ENCODE assay signal across 8 cellular contexts in the genomic region with DNA sequence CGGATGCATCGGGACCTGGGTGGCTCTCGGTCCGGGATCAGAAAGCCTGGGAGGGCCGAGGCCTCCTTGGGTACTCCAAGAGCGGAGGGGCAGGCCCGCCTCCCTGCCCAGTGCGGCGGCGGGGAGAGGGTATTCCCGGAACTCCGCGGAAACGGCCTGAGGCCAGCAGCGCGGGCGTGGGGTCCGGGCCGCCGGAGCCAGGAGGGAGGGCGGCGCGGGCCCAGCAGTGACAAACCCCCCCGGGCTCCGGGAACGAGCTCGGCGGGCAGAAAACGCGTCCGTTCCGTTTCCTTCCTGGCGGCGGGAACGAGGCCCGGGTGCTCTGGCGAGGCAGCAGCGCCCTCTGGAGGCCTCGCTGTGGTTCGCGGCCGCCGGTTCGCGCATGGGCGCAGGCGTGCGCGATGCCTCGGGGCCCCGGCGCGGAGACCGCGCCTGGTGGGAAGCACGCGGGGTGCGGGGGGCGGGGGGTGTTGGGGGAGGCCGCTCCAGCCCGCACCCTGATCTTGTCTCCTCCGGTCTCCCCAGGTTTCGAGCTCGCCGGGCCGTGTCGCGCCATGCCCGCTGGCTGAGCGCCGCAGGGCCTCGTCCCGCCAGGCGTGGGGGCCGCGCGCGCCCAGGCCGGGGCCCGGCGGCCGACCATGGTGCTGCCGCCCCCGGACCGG. TPM values are rescaled to one million over a fixed set of nuclear protein-coding genes. Genes with fewer than 3 reads are reported as not detected.
A peak's percentile ranks its signal among the peaks of the same experiment; 100 is the strongest.
DNase-seq lines count a peak whose midpoint lies in the region; ATAC-seq, FAIRE-seq and TF ChIP-seq lines count a peak whose summit lies in the region.

No MANE protein-coding gene starts in this region.

- intact Hi-C loops in activated B cell treated with CpG ODN at 0.5 μM for 24 hours (cut with micrococcal nuclease) (loop anchor here (1.0 kb wide), 5 partner anchors 38 to 438 kb away; no protein-coding TSS in a partner anchor), spleen (cut with DNase I; ENCODE audit: low total_unique reads) (no loop called here)

- dilution Hi-C loops in keratinocyte (cut with MboI; ENCODE audit: extremely low pct_ligation_motif_present, low sequenced_read_pairs), result no loop called here

- H3K4me3 Mint-ChIP-seq in activated B cell treated with CpG ODN at 0.5 μM for 24 hours, result peak overlapping the region; percentile 68

- POLR2A ChIA-PET in activated B cell treated with CpG ODN at 0.5 μM for 24 hours (lab: Charles Lee), result interaction anchor here (0.6 to 1.7 kb wide), 3 partner anchors 119 to 508 kb away, joined by 3 to 4 read pairs (median 3); a partner anchor contains a TSS

- no peak for TF ChIP-seq POLR2A in spleen (IDR thresholded peaks at IDR 0.05)

- peaks cover 49% of the 10 kb centered on the region for H3K27me3 ChIP-seq in keratinocyte (ENCODE audit: control insufficient read depth, extremely low read depth, insufficient read depth, low read length)
- peaks cover 0 to 65% (median 24%) of the 10 kb centered on the region in 7 donors for H3K27me3 ChIP-seq in spleen (replicated peaks in 1 of 7)

- H3K36me3 ChIP-seq in keratinocyte (ENCODE audit: control insufficient read depth in 2 of 2, extremely low read depth in 1 of 2, insufficient read depth in 2 of 2, low read length in 2 of 2) (no peaks in the 10 kb centered on the region), spleen (no peaks in the 10 kb centered on the region)

- H3K4me1 Mint-ChIP-seq in activated B cell treated with CpG ODN at 0.5 μM for 24 hours, result peaks cover 48% of the 10 kb centered on the region

- peak overlapping the region; percentile 58 for H3K4me2 ChIP-seq in keratinocyte (ENCODE audit: control insufficient read depth, extremely low read depth, insufficient read depth, low read depth, low read length)

- H2AFZ ChIP-seq in keratinocyte (ENCODE audit: control insufficient read depth, low read length), result peak overlapping the region; percentile 80

- H3K79me2 ChIP-seq in keratinocyte (ENCODE audit: control insufficient read depth, insufficient read depth, low read length), result no peaks in the 10 kb centered on the region

- FAIRE-seq in keratinocyte (lab: Jason Lieb, UNC), result no peak

- H3K4me3 ChIP-seq in cardiac fibroblast (replicated peaks in 1 of 2; ENCODE audit: low read depth in 2 of 2, low read length in 2 of 2) (peak overlapping the region; percentile 47 to 53), keratinocyte (ENCODE audit: control insufficient read depth in 2 of 3, extremely low read depth in 1 of 3, insufficient read depth in 2 of 3, low read depth in 1 of 3, low read length in 3 of 3) (peak overlapping the region in 2 of 3 experiments; percentile 38 to 44), spleen (peak overlapping the region; percentile 46 to 80 (median 53))

- H3K27ac ChIP-seq in keratinocyte (ENCODE audit: control insufficient read depth, insufficient read depth, low read length) (no peak overlapping the region), spleen (peak overlapping the region in 7 of 8 donors; percentile 58 to 86 (median 70))

- H3K9me3 ChIP-seq in keratinocyte (ENCODE audit: control insufficient read depth, low read depth, low read length) (no peaks in the 10 kb centered on the region), spleen (no peaks in the 10 kb centered on the region)

- ATAC-seq in activated B cell treated with CpG ODN at 0.5 μM for 24 hours (ENCODE audit: low read depth), result peak; percentile 47
- no peak for ATAC-seq in HG03108 (IDR thresholded peaks at IDR 0.05; ENCODE audit: unreplicated experiment)

- no peaks in the 10 kb centered on the region for H3K36me3 Mint-ChIP-seq in activated B cell treated with CpG ODN at 0.5 μM for 24 hours (ENCODE audit: low read depth)

- no peak for TF ChIP-seq CTCF in activated B cell treated with CpG ODN at 0.5 μM for 24 hours (IDR thresholded peaks at IDR 0.05)
- peak; percentile 53 for TF ChIP-seq CTCF in cardiac fibroblast (IDR thresholded peaks at IDR 0.05; ENCODE audit: low read depth, low read length)
- TF ChIP-seq CTCF in keratinocyte (optimal IDR thresholded peaks at IDR 0.05 in 1 of 3, IDR thresholded peaks at IDR 0.05 in 1 of 3, conservative IDR thresholded peaks at IDR 0.05 in 1 of 3; ENCODE audit: extremely low read depth in 1 of 3, insufficient read depth in 2 of 3, low read length in 3 of 3), result peak; percentile 42 to 94 (median 89)
- peak; percentile 63 to 95 (median 93) for TF ChIP-seq CTCF in spleen (IDR thresholded peaks at IDR 0.05 in 8 of 11, conservative IDR thresholded peaks at IDR 0.05 in 3 of 11)

- 0 to 3% (median 2%) methylated on average over 25 to 85 of the region's 85 CpGs for WGBS in spleen, 5 donors

- no peak overlapping the region for H3K27ac Mint-ChIP-seq in activated B cell treated with CpG ODN at 0.5 μM for 24 hours

- H3K9me1 ChIP-seq in keratinocyte (ENCODE audit: control insufficient read depth, extremely low read depth, insufficient read depth, low read length), result no peaks in the 10 kb centered on the region

- CTCF ChIA-PET in activated B cell treated with CpG ODN at 0.5 μM for 24 hours (lab: Charles Lee), result interaction anchor here (0.6 to 1.6 kb wide), 7 partner anchors 39 to 328 kb away, joined by 3 to 15 read pairs (median 4); no protein-coding TSS in a partner anchor

- peak overlapping the region; percentile 33 for H3K9ac ChIP-seq in keratinocyte (ENCODE audit: control insufficient read depth, extremely low read depth, insufficient read depth, low read length)

- no peaks in the 10 kb centered on the region for H4K20me1 ChIP-seq in keratinocyte (ENCODE audit: control insufficient read depth, extremely low read depth, insufficient read depth, low read length)

- peaks cover 7% of the 10 kb centered on the region for H3K4me1 ChIP-seq in keratinocyte (ENCODE audit: control insufficient read depth, extremely low read depth, insufficient read depth, low read length)
- H3K4me1 ChIP-seq in spleen, result peaks cover 30 to 76% (median 61%) of the 10 kb centered on the region in 6 donors

- H3K27me3 Mint-ChIP-seq in activated B cell treated with CpG ODN at 0.5 μM for 24 hours, result peaks cover 4% of the 10 kb centered on the region

- no peaks in the 10 kb centered on the region for H3K9me3 Mint-ChIP-seq in activated B cell treated with CpG ODN at 0.5 μM for 24 hours

- DNase-seq in NCI-H2081 (lab: John Stamatoyannopoulos, UW), result peak; percentile 74 to 80
- no peak for DNase-seq in NCI-H2081 treated with DMSO at 0.1 percent for 48 hours (lab: John Stamatoyannopoulos, UW)
- DNase-seq in NCI-H1930 (lab: John Stamatoyannopoulos, UW), result peak; percentile 25 to 68
- DNase-seq in activated B cell treated with CpG ODN at 0.5 μM for 24 hours, result peak; percentile 82
- peak; percentile 72 to 78 for DNase-seq in cardiac fibroblast (ENCODE audit: low read depth in 2 of 2)
- no peak for DNase-seq in keratinocyte (ENCODE audit: low read depth, low spot score)
- peak; percentile 95 for DNase-seq in spleen

RNA-seq across cellular contexts. Expression of a gene that starts 1.9 kb away (rescaled TPM):
- 0.95 and 1.6 TPM in 2 replicates for total RNA-seq in activated B cell treated with CpG ODN at 0.5 μM for 24 hours
- 0.18 to 0.31 TPM (median 0.23 TPM) in 3 replicates for polyA plus RNA-seq in keratinocyte
- polyA plus RNA-seq in keratinocyte (2011; ENCODE audit: low read depth), result not detected
- polyA plus RNA-seq in keratinocyte (2011; cell fraction: cytosol; rRNA removed), result 0.05 and 0.53 TPM in 2 replicates
- 0.14 and 0.20 TPM in 2 replicates for polyA plus RNA-seq in keratinocyte (2011; cell fraction: nucleus; rRNA removed)
- polyA plus RNA-seq in keratinocyte (2012; ENCODE audit: low replicate concordance), result 0.14 and 0.74 TPM in 2 replicates
- 0.13 to 0.20 TPM in 2 of 3 replicates, not detected in the other for polyA minus RNA-seq in keratinocyte
- not detected for polyA minus RNA-seq in keratinocyte (2011; cell fraction: cytosol; rRNA and poly(A)+ RNA removed)
- polyA minus RNA-seq in keratinocyte (2011; cell fraction: nucleus; rRNA and poly(A)+ RNA removed), result 0.39 TPM in 1 of 2 replicates, not detected in the other
- 10 to 100 TPM in 1 of 7 donors, 1 to 10 TPM in 6; 3.4 to 10.4 (median 4.6) TPM for total RNA-seq in spleen
- 1 to 10 TPM; 3.3 to 6.0 (median 3.6) TPM for polyA plus RNA-seq in spleen

RNA-seq across cellular contexts. Expression of a gene that starts 37.3 kb away (rescaled TPM):
- total RNA-seq in activated B cell treated with CpG ODN at 0.5 μM for 24 hours, result 16.7 and 18.1 TPM in 2 replicates
- 4.2 to 5.0 TPM (median 5.0 TPM) in 3 replicates for polyA plus RNA-seq in keratinocyte
- 0.85 TPM for polyA plus RNA-seq in keratinocyte (2011; ENCODE audit: low read depth)
- 1.6 and 5.4 TPM in 2 replicates for polyA plus RNA-seq in keratinocyte (2011; cell fraction: cytosol; rRNA removed)
- 5.5 and 5.6 TPM in 2 replicates for polyA plus RNA-seq in keratinocyte (2011; cell fraction: nucleus; rRNA removed)
- 2.0 and 10.5 TPM in 2 replicates for polyA plus RNA-seq in keratinocyte (2012; ENCODE audit: low replicate concordance)
- 2.0 to 6.2 TPM (median 3.5 TPM) in 3 replicates for polyA minus RNA-seq in keratinocyte
- polyA minus RNA-seq in keratinocyte (2011; cell fraction: cytosol; rRNA and poly(A)+ RNA removed), result 8.6 TPM
- 2.7 and 3.4 TPM in 2 replicates for polyA minus RNA-seq in keratinocyte (2011; cell fraction: nucleus; rRNA and poly(A)+ RNA removed)
- total RNA-seq in spleen, result 10 to 100 TPM in 4 of 7 donors, 1 to 10 TPM in 3; 5.3 to 17.7 (median 10.8) TPM
- 10 to 100 TPM; 18.4 to 31.5 (median 27.1) TPM for polyA plus RNA-seq in spleen

RNA-seq across cellular contexts. Expression of a gene that starts 41.6 kb away (rescaled TPM):
- total RNA-seq in activated B cell treated with CpG ODN at 0.5 μM for 24 hours (112 and 129 TPM in 2 replicates), spleen (10 to 100 TPM; 20.5 to 82.8 (median 62.8) TPM)
- polyA plus RNA-seq in keratinocyte (1.1 to 1.7 TPM (median 1.3 TPM) in 3 replicates), spleen (100 to 1,000 TPM; 163 to 349 (median 192) TPM)
- not detected for polyA plus RNA-seq in keratinocyte (2011; ENCODE audit: low read depth)
- polyA plus RNA-seq in keratinocyte (2011; cell fraction: cytosol; rRNA removed), result 0.23 and 1.0 TPM in 2 replicates
- 0.27 and 0.85 TPM in 2 replicates for polyA plus RNA-seq in keratinocyte (2011; cell fraction: nucleus; rRNA removed)
- polyA plus RNA-seq in keratinocyte (2012; ENCODE audit: low replicate concordance), result 2.2 TPM in 1 of 2 replicates, not detected in the other
- not detected in 3 replicates for polyA minus RNA-seq in keratinocyte
- polyA minus RNA-seq in keratinocyte (2011; cell fraction: cytosol; rRNA and poly(A)+ RNA removed), result not detected
- polyA minus RNA-seq in keratinocyte (2011; cell fraction: nucleus; rRNA and poly(A)+ RNA removed), result 1.8 TPM in 1 of 2 replicates, not detected in the other

RNA-seq across cellular contexts. Expression of a gene that starts 53.7 kb away (rescaled TPM):
- 2.9 and 3.0 TPM in 2 replicates for total RNA-seq in activated B cell treated with CpG ODN at 0.5 μM for 24 hours
- 4.8 to 12.7 TPM (median 5.7 TPM) in 3 replicates for polyA plus RNA-seq in keratinocyte
- polyA plus RNA-seq in keratinocyte (2011; ENCODE audit: low read depth), result 0.61 TPM
- 3.7 and 13.9 TPM in 2 replicates for polyA plus RNA-seq in keratinocyte (2011; cell fraction: cytosol; rRNA removed)
- polyA plus RNA-seq in keratinocyte (2011; cell fraction: nucleus; rRNA removed), result 5.7 and 7.8 TPM in 2 replicates
- polyA plus RNA-seq in keratinocyte (2012; ENCODE audit: low replicate concordance), result 6.0 and 8.3 TPM in 2 replicates
- polyA minus RNA-seq in keratinocyte, result 1.2 to 5.3 TPM (median 3.8 TPM) in 3 replicates
- 18.0 TPM for polyA minus RNA-seq in keratinocyte (2011; cell fraction: cytosol; rRNA and poly(A)+ RNA removed)
- 1.6 and 3.7 TPM in 2 replicates for polyA minus RNA-seq in keratinocyte (2011; cell fraction: nucleus; rRNA and poly(A)+ RNA removed)
- 100 to 1,000 TPM in 4 of 7 donors, 10 to 100 TPM in 3; 68.6 to 138 (median 100) TPM for total RNA-seq in spleen
- polyA plus RNA-seq in spleen, result 100 to 1,000 TPM in 2 of 3 donors, 10 to 100 TPM in 1; 97.7 to 181 (median 123) TPM

Comparison
In these comparisons a context has a peak if more than half of its experiments do, and no peak if none do; other contexts are left out.
1. DNase-seq: peak in NCI-H2081 (2 of 2), NCI-H1930 (2 of 2), activated B cell treated with CpG ODN at 0.5 μM for 24 hours (single experiment), cardiac fibroblast (2 of 2) and spleen (single experiment); none in NCI-H2081 treated with DMSO at 0.1 percent for 48 hours (single experiment) and keratinocyte (single experiment).
2. Peak in every context shown above with its lines, with median percentiles within 50 percentile points of each other: H3K4me3 ChIP-seq.